ENCODE assay signal across 25 cellular contexts in the genomic region with DNA sequence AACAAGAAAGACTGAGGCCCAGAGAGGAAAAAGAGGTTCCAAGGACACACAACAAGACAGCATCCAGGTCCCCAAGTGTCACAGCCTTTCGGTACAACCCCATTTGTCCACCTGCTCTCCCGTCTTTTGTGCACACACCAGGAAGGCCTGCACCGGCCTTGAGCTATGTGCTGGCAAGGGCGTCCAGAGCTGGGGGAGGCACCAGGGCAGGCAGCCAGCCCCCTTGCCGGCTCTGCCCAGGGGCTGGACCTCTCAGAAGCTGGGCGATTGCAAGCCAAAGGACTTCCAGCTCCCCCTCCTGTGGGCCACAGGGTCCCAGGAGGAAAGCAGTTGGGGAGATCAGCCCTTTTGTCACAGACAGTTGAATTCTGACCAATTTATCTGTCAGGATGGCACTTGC.
"Had no signal": no experiment of that assay in that cellular context is flagged by ENCODE, and none has a peak within 500 bp of the region (broad histone marks: within the 10 kb centered on the region; RNA-seq: fewer than 3 reads in every experiment).

No MANE protein-coding gene starts in this region.

- FAIRE-seq: astrocyte had no signal

- H3K9me3 ChIP-seq: SJSA1 had no signal

- H3K27ac ChIP-seq: KMS-11, SJSA1 had no signal

- H3K27me3 ChIP-seq: SJSA1 had no signal

- H3K9ac ChIP-seq: KMS-11 had no signal

- H3K4me3 ChIP-seq: SJSA1 had no signal

- DNase-seq: activated CD4-positive, alpha-beta T cell treated with anti-CD3 and anti-CD28 coated beads for 1 hour; activated CD4-positive, alpha-beta T cell treated with anti-CD3 and anti-CD28 coated beads, Interleukin-2, amount 10 ng/mL, durations not matched to agents 24 days and 14 days; activated CD4-positive, alpha-beta T cell treated with anti-CD3 and anti-CD28 coated beads, Interleukin-2, amount 50 U/mL, for 48 hours; activated CD8-positive, alpha-beta memory T cell treated with anti-CD3 and anti-CD28 coated beads, Interleukin-2, amount 10 ng/mL, durations not matched to agents 7 days and 5 days; activated effector memory CD4-positive, alpha-beta T cell treated with anti-CD3 and anti-CD28 coated beads, Interleukin-2, amount 50 U/mL, for 16 hours; activated naive CD4-positive, alpha-beta T cell treated with Interleukin-2 at 50 U/mL for 16 hours; activated T-cell treated with anti-CD3 and anti-CD28 coated beads, Interleukin-2, amount 50 U/mL, for 24 hours; amygdala; NCI-H1092 treated with DMSO at 0.1 percent for 48 hours; NCI-H1417 treated with DMSO at 0.1 percent for 48 hours; NCI-H1694; NCI-H2029; NCI-H2107; NCI-H2171 treated with DMSO at 0.1 percent for 48 hours; NCI-H345; NCI-H510A; NCI-H526 treated with DMSO at 0.1 percent for 48 hours; NCI-H82; SHP77; SW 1271 had no signal

- ATAC-seq: activated CD8-positive, alpha-beta memory T cell treated with anti-CD3 and anti-CD28 coated beads, Interleukin-2, amount 10 ng/mL, durations not matched to agents 7 days and 5 days; SK-N-SH treated with all-trans-retinoic acid at 6 μM for 48 hours; WTC11 had no signal

- H3K4me2 ChIP-seq: KMS-11 had no signal

- H3K36me3 ChIP-seq: SJSA1 had no signal

- H3K4me1 ChIP-seq: SJSA1 had no signal
